10 cellular contexts compared by ENCODE assay signal in the genomic region with DNA sequence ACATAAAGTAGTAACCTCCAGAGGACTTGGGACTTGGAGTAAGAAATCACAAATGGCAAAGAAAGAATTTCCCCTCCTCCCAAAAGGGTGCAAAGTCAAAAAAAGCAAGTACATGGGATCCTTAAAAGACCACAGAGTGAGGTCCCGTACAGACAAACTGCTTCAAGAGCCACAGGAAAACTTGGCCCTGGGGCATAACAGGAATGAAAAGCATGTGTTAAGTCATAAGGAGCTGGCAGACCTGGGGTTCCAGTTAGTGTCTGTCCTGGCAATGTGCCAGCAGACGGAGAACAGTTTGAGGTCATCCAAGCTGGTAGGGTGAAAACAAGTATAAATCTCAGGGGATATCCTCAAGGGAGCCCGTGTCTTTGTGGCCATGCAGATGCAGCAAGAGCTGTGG.
DNase-seq lines count a peak whose midpoint lies in the region; ATAC-seq and TF ChIP-seq lines count a peak whose summit lies in the region.
"Had no signal": no experiment of that assay in that cellular context is flagged by ENCODE, and none has a peak within 500 bp of the region (broad histone marks: within the 10 kb centered on the region; RNA-seq: fewer than 3 reads in every experiment).

No MANE protein-coding gene starts in this region.

- peak overlapping the region in 4 of 11 experiments; percentile 8 to 52 (median 35); a peak in 3 of 22 replicates for H3K27ac ChIP-seq in BLaER1 treated with 17β-estradiol and CSF1 and Interleukin-3, amounts not matched to agents 10 nM and 100 nM
- H3K27ac ChIP-seq in mammary epithelial cell (ENCODE audit: insufficient read depth, low read depth, low read length) (no peak overlapping the region), lung (ENCODE audit: low read depth in 1 of 2, low read length in 1 of 2) (peak overlapping the region in 1 of 2 donors; percentile 83), tibial artery (peak overlapping the region in 1 of 2 donors; percentile 28)

- peak overlapping the region; percentile 21 to 85 (median 66) for H3K4me2 ChIP-seq in BLaER1 treated with 17β-estradiol and CSF1 and Interleukin-3, amounts not matched to agents 10 nM and 100 nM
- peak overlapping the region; percentile 68 for H3K4me2 ChIP-seq in mammary epithelial cell (ENCODE audit: insufficient read depth, low read depth, low read length)

- H3K9me3 ChIP-seq in BLaER1 treated with 17β-estradiol and CSF1 and Interleukin-3, amounts not matched to agents 10 nM and 100 nM (replicated peaks in 1 of 11) = no peaks in the 10 kb centered on the region; a peak in 1 of 22 replicates
- H3K9me3 ChIP-seq in mammary epithelial cell (replicated peaks; ENCODE audit: insufficient read depth, low read length) = no peaks in the 10 kb centered on the region
- H3K9me3 ChIP-seq in lung (ENCODE audit: control insufficient read depth in 2 of 2, insufficient read depth in 1 of 2, low read length in 1 of 2) = peaks cover 0 to 2% of the 10 kb centered on the region in 2 donors
- H3K9me3 ChIP-seq in tibial artery = no peaks in the 10 kb centered on the region
- H3K9me3 ChIP-seq in mucosa of descending colon = no peaks in the 10 kb centered on the region

- TF ChIP-seq CTCF in mammary epithelial cell (conservative IDR thresholded peaks at IDR 0.05 in 1 of 2, IDR thresholded peaks at IDR 0.05 in 1 of 2; ENCODE audit: extremely low read depth in 1 of 2, insufficient read depth in 1 of 2, low read depth in 1 of 2, low read length in 2 of 2) (no peak), lung (IDR thresholded peaks at IDR 0.05; ENCODE audit: control extremely low read depth, extremely low read depth) (no peak), GM13977 (IDR thresholded peaks at IDR 0.05; ENCODE audit: extremely low read depth, insufficient read depth, missing control alignments) (no peak), tibial artery (IDR thresholded peaks at IDR 0.05) (no peak), mucosa of descending colon (IDR thresholded peaks at IDR 0.05) (no peak)

- in situ Hi-C loops in mammary epithelial cell (cut with MboI; ENCODE audit: low sequenced_read_pairs in 2 of 2) (loop anchor here (5.0 kb wide), 1 partner anchor 151 kb away; no protein-coding TSS in a partner anchor), GM13977 (cut with MboI; ENCODE audit: low pct_unique_long_range_greater_than_20kb, low sequenced_read_pairs, unreplicated experiment) (no loop called here)

- no peak for TF ChIP-seq POLR2A in GM18505 (IDR thresholded peaks at IDR 0.05; ENCODE audit: borderline replicate concordance, extremely low read depth, insufficient read depth, insufficient read length)

- WGBS in mammary epithelial cell (ENCODE audit: low coverage, missing lambda C conversion rate) = 0% methylated on average over 1 of the region's 3 CpGs
- WGBS in lung, 2 donors = 43 to 48% methylated on average over 3 of the region's 3 CpGs

- dilution Hi-C loops in mammary epithelial cell (cut with HindIII; ENCODE audit: low sequenced_read_pairs) = no loop called here

- no peaks in the 10 kb centered on the region for H3K27me3 ChIP-seq in BLaER1 treated with 17β-estradiol and CSF1 and Interleukin-3, amounts not matched to agents 10 nM and 100 nM
- no peaks in the 10 kb centered on the region for H3K27me3 ChIP-seq in mammary epithelial cell (ENCODE audit: insufficient read depth, low read length)
- no peaks in the 10 kb centered on the region for H3K27me3 ChIP-seq in lung (ENCODE audit: control insufficient read depth, insufficient read depth)
- H3K27me3 ChIP-seq in tibial artery = no peaks in the 10 kb centered on the region

- H3K36me3 ChIP-seq in BLaER1 treated with 17β-estradiol and CSF1 and Interleukin-3, amounts not matched to agents 10 nM and 100 nM = no peaks in the 10 kb centered on the region
- H3K36me3 ChIP-seq in mammary epithelial cell (ENCODE audit: insufficient read depth, low read length) (no peaks in the 10 kb centered on the region), lung (ENCODE audit: control insufficient read depth in 2 of 2, insufficient read depth in 2 of 2, low read length in 2 of 2) (no peaks in the 10 kb centered on the region), tibial artery (no peaks in the 10 kb centered on the region), mucosa of descending colon (ENCODE audit: low read depth) (no peaks in the 10 kb centered on the region)

- H3K4me3 ChIP-seq in BLaER1 treated with 17β-estradiol and CSF1 and Interleukin-3, amounts not matched to agents 10 nM and 100 nM = peak overlapping the region in 1 of 10 experiments; percentile 18; a peak in 1 of 20 replicates
- H3K4me3 ChIP-seq in mammary epithelial cell (replicated peaks in 1 of 3; ENCODE audit: insufficient read depth in 1 of 3, low read depth in 2 of 3, low read length in 3 of 3) = no peak overlapping the region
- no peak overlapping the region for H3K4me3 ChIP-seq in lung
- H3K4me3 ChIP-seq in tibial artery = no peak overlapping the region
- H3K4me3 ChIP-seq in mucosa of descending colon = no peak overlapping the region

- DNase-seq in LHCN-M2 (ENCODE audit: low read depth) (peak; percentile 77), mammary epithelial cell (peak; percentile 72), lung (ENCODE audit: low spot score) (peak; percentile 78), GM13977 (ENCODE audit: low spot score) (no peak), tibial artery (no peak), mucosa of descending colon (no peak)
- DNase-seq: DMS79 treated with DMSO at 0.1 percent for 48 hours, NCI-H2081 had no signal

- peak overlapping the region; percentile 87 for H2AFZ ChIP-seq in mammary epithelial cell (ENCODE audit: low read depth, low read length)

- BruUV-seq in mammary epithelial cell (replicated peaks; lab: Mats Ljungman, UMichigan) = no TSS peak

- peaks cover 14 to 26% (median 24%) of the 10 kb centered on the region in 10 experiments for H3K4me1 ChIP-seq in BLaER1 treated with 17β-estradiol and CSF1 and Interleukin-3, amounts not matched to agents 10 nM and 100 nM
- H3K4me1 ChIP-seq in mammary epithelial cell (ENCODE audit: insufficient read depth, low read length) = peaks cover 34% of the 10 kb centered on the region
- H3K4me1 ChIP-seq in lung (ENCODE audit: control insufficient read depth in 2 of 2, insufficient read depth in 2 of 2, low read length in 2 of 2) = peaks cover 0 to 12% of the 10 kb centered on the region in 2 donors
- H3K4me1 ChIP-seq in tibial artery = peaks cover 4 to 54% (median 32%) of the 10 kb centered on the region in 4 donors
- H3K4me1 ChIP-seq in mucosa of descending colon (ENCODE audit: low read depth) = no peaks in the 10 kb centered on the region

- H4K20me1 ChIP-seq in BLaER1 treated with 17β-estradiol and CSF1 and Interleukin-3, amounts not matched to agents 10 nM and 100 nM = no peaks in the 10 kb centered on the region
- H4K20me1 ChIP-seq in mammary epithelial cell (ENCODE audit: insufficient read depth, low read length) = no peaks in the 10 kb centered on the region

- intact Hi-C loops in mammary epithelial cell (cut with micrococcal nuclease) (loop anchor here (1.0 kb wide), 1 partner anchor 95 kb away; no protein-coding TSS in a partner anchor), tibial artery (cut with DNase I; ENCODE audit: low total_unique reads) (no loop called here), mucosa of descending colon (cut with DNase I, micrococcal nuclease) (no loop called here)

- H3K9ac ChIP-seq in BLaER1 treated with 17β-estradiol and CSF1 and Interleukin-3, amounts not matched to agents 10 nM and 100 nM = no peak overlapping the region
- no peak overlapping the region for H3K9ac ChIP-seq in mammary epithelial cell (ENCODE audit: insufficient read depth, low read length)

- H3K79me2 ChIP-seq in mammary epithelial cell (ENCODE audit: insufficient read depth, low read length) = no peaks in the 10 kb centered on the region

- CTCF ChIA-PET in mammary epithelial cell (lab: Charles Lee; ENCODE audit: low non-redundant PET) = no interaction called here

- peak; percentile 32 for ATAC-seq in lung (ENCODE audit: insufficient read depth, low FRiP score)
- no peak for ATAC-seq in mucosa of descending colon
- no peak for ATAC-seq in GM18505 (IDR thresholded peaks at IDR 0.05; ENCODE audit: unreplicated experiment)

Comparison
In these comparisons a context has a peak if more than half of its experiments do, and no peak if none do; other contexts are left out.
1. DNase-seq: peak in LHCN-M2 (single experiment), mammary epithelial cell (single experiment) and lung (single experiment); none in GM13977 (single experiment), tibial artery (0 of 2) and mucosa of descending colon (0 of 3).